In the genomic region with DNA sequence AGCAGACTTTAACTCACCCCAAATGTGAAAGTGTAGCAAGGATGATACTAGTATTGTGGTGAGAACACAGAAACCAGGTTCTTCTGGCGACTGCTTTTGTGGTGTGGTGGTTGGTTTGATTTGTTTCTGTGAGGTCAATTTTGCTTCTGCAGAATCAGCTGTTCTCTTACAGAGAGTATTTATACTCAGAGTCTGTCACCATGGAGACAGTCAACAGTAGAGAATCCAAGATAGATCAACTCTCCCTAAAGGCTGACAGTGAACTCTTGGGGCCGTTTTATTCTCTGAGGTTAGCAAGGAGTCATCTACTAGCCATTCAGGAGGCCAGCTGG, we compare ENCODE assay signal across 19 cellular contexts. TPM values are rescaled to one million over a fixed set of nuclear protein-coding genes. Genes with fewer than 3 reads are reported as not detected.
DNase-seq lines count a peak whose midpoint lies in the region; ATAC-seq, FAIRE-seq and TF ChIP-seq lines count a peak whose summit lies in the region.
"Had no signal": no experiment of that assay in that cellular context is flagged by ENCODE, and none has a peak within 500 bp of the region (broad histone marks: within the 10 kb centered on the region; RNA-seq: fewer than 3 reads in every experiment).

A gene with protein sequence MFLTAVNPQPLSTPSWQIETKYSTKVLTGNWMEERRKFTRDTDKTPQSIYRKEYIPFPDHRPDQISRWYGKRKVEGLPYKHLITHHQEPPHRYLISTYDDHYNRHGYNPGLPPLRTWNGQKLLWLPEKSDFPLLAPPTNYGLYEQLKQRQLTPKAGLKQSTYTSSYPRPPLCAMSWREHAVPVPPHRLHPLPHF (plus strand): TSS at position 209 of the 332 bp plus-strand sequence. CDS start 231 bp downstream, outside the sequence.

- H3K36me3 ChIP-seq in HepG2 (replicated peaks in 1 of 2; ENCODE audit: control insufficient read depth in 1 of 2, insufficient read depth in 2 of 2, low read length in 2 of 2) (no peaks in the 10 kb centered on the region), stomach (no peaks in the 10 kb centered on the region)
- H3K36me3 ChIP-seq: uterus had no signal

- peak within 1 kb of the TSS; percentile 7 for H3K4me3 Mint-ChIP-seq in T-helper 2 cell treated with Interferon-gamma antibody and Interleukin-4, amounts not matched to agents 5 μg/mL and 100 μg/mL, for 36 hours
- H3K4me3 Mint-ChIP-seq: CD8-positive, alpha-beta T cell; stimulated activated memory B cell treated with anti-CD40 and anti-IgM and Interleukin-4, amounts not matched to agents 10 μg/mL and 1 μg/mL and 100 μg/mL, for 72 hours had no signal

- POLR2A ChIA-PET in HepG2 (lab: Yijun Ruan, JAX) = no interaction called here

- H3K4me1 Mint-ChIP-seq in T-helper 2 cell treated with Interferon-gamma antibody and Interleukin-4, amounts not matched to agents 5 μg/mL and 100 μg/mL, for 36 hours (ENCODE audit: low read depth) = peaks cover 13% of the 10 kb centered on the region
- H3K4me1 Mint-ChIP-seq: stimulated activated memory B cell treated with anti-CD40 and anti-IgM and Interleukin-4, amounts not matched to agents 10 μg/mL and 1 μg/mL and 100 μg/mL, for 72 hours had no signal

- no peak for TF ChIP-seq CTCF in HepG2 (CRISPR knock-in tag; IDR thresholded peaks at IDR 0.05)
- TF ChIP-seq CTCF in stomach (IDR thresholded peaks at IDR 0.05) = no peak

- intact Hi-C loops in HepG2 (cut with micrococcal nuclease; ENCODE audit: unreplicated experiment) = no loop called here
- intact Hi-C loops in stomach (cut with DNase I; ENCODE audit: low total_unique reads) = no loop called here

- peaks cover 30% of the 10 kb centered on the region for H3K27me3 Mint-ChIP-seq in T-helper 2 cell treated with Interferon-gamma antibody and Interleukin-4, amounts not matched to agents 5 μg/mL and 100 μg/mL, for 36 hours (ENCODE audit: low read depth)

- H3K4me1 ChIP-seq in HepG2 (ENCODE audit: insufficient read depth, low read length) (no peaks in the 10 kb centered on the region), stomach (no peaks in the 10 kb centered on the region)
- H3K4me1 ChIP-seq: A549, body of pancreas, uterus had no signal

- no peak within 1 kb of the TSS for H3K9ac ChIP-seq in HepG2 (ENCODE audit: insufficient read depth, low read depth, low read length)

- H3K4me2 ChIP-seq in HepG2 (ENCODE audit: low read depth, low read length) = no peak within 1 kb of the TSS
- H3K4me2 ChIP-seq: A549 had no signal

- TF ChIP-seq EP300 in HepG2 (IDR thresholded peaks at IDR 0.05; ENCODE audit: low read depth in 2 of 2, low read length in 2 of 2) (no peak), HepG2 (CRISPR knock-in tag; IDR thresholded peaks at IDR 0.05; ENCODE audit: borderline replicate concordance) (no peak), stomach (IDR thresholded peaks at IDR 0.05) (no peak)

- 0% methylated on average over 2 of the region's 2 CpGs for WGBS in HepG2 (ENCODE audit: low lambda C conversion rate)
- WGBS in stomach, 5 donors = 10 to 37% (median 15%) methylated on average over 2 of the region's 2 CpGs

- DNase-seq in NCI-H2029 (lab: John Stamatoyannopoulos, UW) (peak; percentile 61), NCI-H2029 treated with DMSO at 0.1 percent for 48 hours (lab: John Stamatoyannopoulos, UW) (no peak), HepG2 (ENCODE audit: low spot score) (no peak), T-helper 9 cell (no peak), stomach (no peak), retina (no peak)
- peak; percentile 24 for DNase-seq in T-helper 2 cell treated with Interferon-gamma antibody and Interleukin-4, amounts not matched to agents 5 μg/mL and 100 μg/mL, for 36 hours (ENCODE audit: low spot score)
- DNase-seq: activated CD4-positive, alpha-beta T cell treated with anti-CD3 and anti-CD28 coated beads, Interleukin-2, amount 50 U/mL, for 48 hours; activated gamma-delta T cell treated with Interleukin-2 at 50 U/mL for 16 hours; body of pancreas; CD8-positive, alpha-beta T cell; GOT3; mammary epithelial cell; NCI-H69; SHP77 treated with DMSO at 0.1 percent for 48 hours; uterus had no signal

- CTCF ChIA-PET in HepG2 (lab: Yijun Ruan, JAX; ENCODE audit: low intra/inter-chr PET ratio, low total read pairs) = no interaction called here

- FAIRE-seq in HepG2 (lab: Jason Lieb, UNC) = no peak
- FAIRE-seq: A549 had no signal

- H3K9me3 Mint-ChIP-seq in T-helper 2 cell treated with Interferon-gamma antibody and Interleukin-4, amounts not matched to agents 5 μg/mL and 100 μg/mL, for 36 hours = peaks cover 32% of the 10 kb centered on the region

- TF ChIP-seq RAD21 in HepG2 (CRISPR knock-in tag; IDR thresholded peaks at IDR 0.05) = no peak

- H4K20me1 ChIP-seq in HepG2 (ENCODE audit: insufficient read depth, low read length) = no peaks in the 10 kb centered on the region

- no peak within 1 kb of the TSS for H2AFZ ChIP-seq in HepG2 (ENCODE audit: low read length)

- in situ Hi-C loops in HepG2 (cut with HindIII; ENCODE audit: extremely low pct_ligation_motif_present, low pct_unique_long_range_greater_than_20kb) = no loop called here

- H3K79me2 ChIP-seq in HepG2 (ENCODE audit: insufficient read depth, low read length) = no peaks in the 10 kb centered on the region

- ATAC-seq in HG02981 (IDR thresholded peaks at IDR 0.05; ENCODE audit: unreplicated experiment) (peak; percentile 51), HepG2 (no peak)
- ATAC-seq: body of pancreas; CD8-positive, alpha-beta T cell; stimulated activated memory B cell treated with anti-CD40 and anti-IgM and Interleukin-4, amounts not matched to agents 10 μg/mL and 1 μg/mL and 100 μg/mL, for 72 hours had no signal

- H3K27me3 ChIP-seq in HepG2 (ENCODE audit: control insufficient read depth in 1 of 2, insufficient read depth in 2 of 2, low read length in 2 of 2) (no peaks in the 10 kb centered on the region), stomach (peaks cover 0 to 4% (median 0%) of the 10 kb centered on the region in 3 donors)
- H3K27me3 ChIP-seq: body of pancreas, uterus had no signal

- TF ChIP-seq POLR2A in HepG2 (IDR thresholded peaks at IDR 0.05; ENCODE audit: insufficient read depth in 1 of 2, low read depth in 2 of 2, low read length in 2 of 2) (no peak), stomach (IDR thresholded peaks at IDR 0.05) (no peak)

- no peak within 1 kb of the TSS for H3K4me3 ChIP-seq in HepG2 (replicated peaks in 1 of 3; ENCODE audit: insufficient read depth in 1 of 3, low read depth in 2 of 3, low read length in 3 of 3)
- H3K4me3 ChIP-seq in stomach = no peak within 1 kb of the TSS
- H3K4me3 ChIP-seq: A549, body of pancreas, uterus had no signal

- H3K27ac Mint-ChIP-seq in T-helper 2 cell treated with Interferon-gamma antibody and Interleukin-4, amounts not matched to agents 5 μg/mL and 100 μg/mL, for 36 hours = peak within 1 kb of the TSS; percentile 47
- H3K27ac Mint-ChIP-seq: CD8-positive, alpha-beta T cell; stimulated activated memory B cell treated with anti-CD40 and anti-IgM and Interleukin-4, amounts not matched to agents 10 μg/mL and 1 μg/mL and 100 μg/mL, for 72 hours had no signal

- H3K36me3 Mint-ChIP-seq in T-helper 2 cell treated with Interferon-gamma antibody and Interleukin-4, amounts not matched to agents 5 μg/mL and 100 μg/mL, for 36 hours (ENCODE audit: low read depth) = no peaks in the 10 kb centered on the region
- H3K36me3 Mint-ChIP-seq: CD8-positive, alpha-beta T cell had no signal

- H3K9me3 ChIP-seq in HepG2 (ENCODE audit: low read length) (peaks cover 17% of the 10 kb centered on the region; the same call in 1 of the 2 replicates), stomach (peaks cover 0 to 36% (median 28%) of the 10 kb centered on the region in 4 donors)

- BruUV-seq in HepG2 (replicated peaks; lab: Mats Ljungman, UMichigan) = no TSS peak

- H3K27ac ChIP-seq in HepG2 (ENCODE audit: extremely low read length, insufficient read depth, low read length) (no peak within 1 kb of the TSS), stomach (no peak within 1 kb of the TSS)
- H3K27ac ChIP-seq: A549, body of pancreas, uterus had no signal

TF ChIP-seq in HepG2, 621 proteins besides CTCF, POLR2A, EP300 and RAD21:
- TF ChIP-seq CEBPB (IDR thresholded peaks at IDR 0.05; ENCODE audit: borderline replicate concordance, low read depth, low read length) (no peak), ZFAT (CRISPR knock-in tag; conservative IDR thresholded peaks at IDR 0.05) (peak; percentile 87), RFX3 (CRISPR knock-in tag; IDR thresholded peaks at IDR 0.05) (no peak), ZNF660 (CRISPR knock-in tag; IDR thresholded peaks at IDR 0.05; ENCODE audit: borderline replicate concordance, low read depth) (no peak)

RNA-seq across cellular contexts. Expression of the gene that starts here (rescaled TPM):
- not detected in 2 replicates for total RNA-seq in HepG2 (2016; rRNA removed; fragmentation: Illumina TruSeq; extraction: Trizol)
- total RNA-seq in HepG2 (2016; cell fraction: cytosol; rRNA removed; fragmentation: Illumina TruSeq; extraction: Trizol; ENCODE audit: low read depth) = not detected in 2 replicates
- total RNA-seq in HepG2 (2016; cell fraction: insoluble cytoplasmic fraction; rRNA removed; fragmentation: Illumina TruSeq; extraction: Trizol) = not detected in 2 replicates
- total RNA-seq in HepG2 (2016; cell fraction: membrane; rRNA removed; fragmentation: Illumina TruSeq; extraction: Trizol) = not detected in 2 replicates
- total RNA-seq in HepG2 (2016; cell fraction: nucleus; rRNA removed; fragmentation: Illumina TruSeq; extraction: Trizol) = not detected in 2 replicates
- not detected in 2 replicates for polyA plus RNA-seq in HepG2 (2011; rRNA removed)
- not detected in 2 replicates for polyA plus RNA-seq in HepG2 (2011; cell fraction: cytosol; rRNA removed)
- polyA plus RNA-seq in HepG2 (2011; cell fraction: nucleus; rRNA removed) = not detected in 2 replicates
- polyA plus RNA-seq in HepG2 (2012) = not detected in 2 replicates
- not detected in 2 replicates for polyA plus RNA-seq in HepG2 (2016; cell fraction: cytosol; fragmentation: Illumina TruSeq; extraction: Trizol; ENCODE audit: low read depth)
- polyA plus RNA-seq in HepG2 (2016; cell fraction: insoluble cytoplasmic fraction; fragmentation: Illumina TruSeq; extraction: Trizol; ENCODE audit: low read depth) = not detected in 2 replicates
- polyA plus RNA-seq in HepG2 (2016; cell fraction: membrane; fragmentation: Illumina TruSeq; extraction: Trizol; ENCODE audit: low read depth) = not detected in 2 replicates
- not detected in 2 replicates for polyA plus RNA-seq in HepG2 (2016; cell fraction: nucleus; fragmentation: Illumina TruSeq; extraction: Trizol; ENCODE audit: insufficient read depth, low read depth)
- not detected in 2 replicates for polyA minus RNA-seq in HepG2 (2011; rRNA and poly(A)+ RNA removed; ENCODE audit: low replicate concordance)
- polyA minus RNA-seq in HepG2 (2011; cell fraction: cytosol; rRNA and poly(A)+ RNA removed) = not detected in 2 replicates
- polyA minus RNA-seq in HepG2 (2011; cell fraction: nucleus; rRNA and poly(A)+ RNA removed) = not detected in 2 replicates
- total RNA-seq in stomach = not detected
- polyA plus RNA-seq in stomach = not detected
- total RNA-seq: body of pancreas; CD8-positive, alpha-beta T cell; mammary epithelial cell had no signal
- polyA plus RNA-seq: A549, mammary epithelial cell had no signal

Comparison
In these comparisons a context has a peak if more than half of its experiments do, and no peak if none do; other contexts are left out.
1. DNase-seq: peak in NCI-H2029 (single experiment) and T-helper 2 cell treated with Interferon-gamma antibody and Interleukin-4, amounts not matched to agents 5 μg/mL and 100 μg/mL, for 36 hours (single experiment); none in NCI-H2029 treated with DMSO at 0.1 percent for 48 hours (single experiment), HepG2 (single experiment), T-helper 9 cell (single experiment), stomach (single experiment) and retina (single experiment).